In the genomic region with DNA sequence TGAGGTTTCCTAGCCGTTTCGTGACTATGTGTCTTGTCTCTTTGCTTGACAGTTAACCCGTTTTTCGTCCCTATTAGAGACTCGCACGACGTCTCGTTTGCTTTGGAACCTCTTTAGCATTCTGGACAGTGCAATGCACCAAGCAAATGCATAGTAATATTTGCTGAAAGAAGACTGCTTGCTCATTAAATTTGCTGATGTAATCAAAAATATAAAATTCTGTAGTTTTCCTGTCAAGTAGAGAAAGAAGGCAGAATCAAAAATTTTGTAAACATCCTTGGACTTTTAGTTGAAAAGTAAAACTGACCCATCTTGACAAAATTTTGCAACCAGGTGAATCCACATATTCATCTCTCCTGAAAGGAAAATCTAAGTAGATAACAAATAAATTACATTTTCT, we compare ENCODE assay signal across 21 cellular contexts.
"Had no signal": no experiment of that assay in that cellular context is flagged by ENCODE, and none has a peak within 500 bp of the region (broad histone marks: within the 10 kb centered on the region; RNA-seq: fewer than 3 reads in every experiment).

No MANE protein-coding gene starts in this region.

- DNase-seq: activated B cell treated with CpG ODN at 0.5 μM for 24 hours; activated CD4-positive, alpha-beta memory T cell treated with anti-CD3 and anti-CD28 coated beads for 36 hours; activated CD4-positive, alpha-beta T cell treated with anti-CD3 and anti-CD28 coated beads, Interleukin-2, amount 10 ng/mL, durations not matched to agents 7 days and 5 days; activated CD8-positive, alpha-beta memory T cell treated with anti-CD3 and anti-CD28 coated beads for 24 hours; activated effector memory CD4-positive, alpha-beta T cell treated with anti-CD3 and anti-CD28 coated beads, Interleukin-2, amount 50 U/mL, for 16 hours; activated naive CD4-positive, alpha-beta T cell treated with Interleukin-2 at 50 U/mL for 16 hours; activated naive CD8-positive, alpha-beta T cell treated with anti-CD3 and anti-CD28 coated beads, Interleukin-2, amount 50 U/mL, for 24 hours; activated T-cell treated with anti-CD3 and anti-CD28 coated beads, Interleukin-2, amount 50 U/mL, for 4 hours; body of pancreas; KG1; NCI-H1048; NCI-H146; NCI-H1930; NCI-H526 treated with DMSO at 0.1 percent for 48 hours; NCI-H82; NK-92 treated with Interleukin-12 subunit alpha and Interleukin-12 subunit beta, amount 100 ng/mL, for 24 hours; SIG-M5; T-helper 17 cell; T-helper 9 cell had no signal

- H3K4me3 ChIP-seq: ascending aorta, body of pancreas had no signal

- H3K27ac ChIP-seq: ascending aorta, body of pancreas had no signal

- H3K27me3 ChIP-seq: ascending aorta, body of pancreas had no signal

- ATAC-seq: activated naive CD4-positive, alpha-beta T cell treated with anti-CD3 and anti-CD28 coated beads, Interleukin-2, amount 50 U/mL, for 72 hours; activated naive CD8-positive, alpha-beta T cell treated with anti-CD3 and anti-CD28 coated beads, Interleukin-2, amount 50 U/mL, for 24 hours; activated T-cell treated with anti-CD3 and anti-CD28 coated beads, Interleukin-2, amount 50 U/mL, for 4 hours; T-helper 17 cell had no signal

- H3K36me3 ChIP-seq: ascending aorta had no signal

- H3K4me1 ChIP-seq: ascending aorta, body of pancreas had no signal

- H3K9me3 ChIP-seq: ascending aorta, body of pancreas had no signal
